In genomic region chr22:26642465-26643367, GRCh38 we compare ENCODE assay signal across 9 cellular contexts. TPM values are rescaled to one million over a fixed set of nuclear protein-coding genes. Genes with fewer than 3 reads are reported as not detected.
A peak's percentile ranks its signal among the peaks of the same experiment; 100 is the strongest.
DNase-seq lines count a peak whose midpoint lies in the region; ATAC-seq lines count a peak whose summit lies in the region.
"Had no signal": no experiment of that assay in that cellular context is flagged by ENCODE, and none has a peak within 500 bp of the region (broad histone marks: within the 10 kb centered on the region; RNA-seq: fewer than 3 reads in every experiment).

No MANE protein-coding gene starts in this region.

- H3K36me3 ChIP-seq in MG63 = no peaks in the 10 kb centered on the region

- ATAC-seq in GM18502 (IDR thresholded peaks at IDR 0.05; ENCODE audit: poor library complexity, unreplicated experiment) (peak; percentile 52), HG02798 (IDR thresholded peaks at IDR 0.05; ENCODE audit: poor library complexity, unreplicated experiment) (no peak)
- ATAC-seq: left colon had no signal

- H3K27me3 ChIP-seq in MG63 = peaks cover 4% of the 10 kb centered on the region

- no peak overlapping the region for H3K4me3 ChIP-seq in MG63

- no peaks in the 10 kb centered on the region for H3K9me3 ChIP-seq in MG63

- DNase-seq in UCSD-AML1 (lab: John Stamatoyannopoulos, UW; ENCODE audit: unreplicated experiment) (peak; percentile 88), astrocyte of the hippocampus (ENCODE audit: low read depth, low spot score) (peak; percentile 68), amygdala (lab: John Stamatoyannopoulos, UW) (no peak), ACHN (no peak), MG63 (no peak)
- DNase-seq in stimulated activated CD4-positive, alpha-beta T cell treated with anti-CD3 and anti-CD28 coated beads, Interleukin-12 subunit alpha, Interleukin-12 subunit beta, amount 100 ng/mL, for 24 hours (ENCODE audit: low read depth in 2 of 2) = peak; percentile 70 to 79

- in situ Hi-C loops in ACHN (cut with HindIII; ENCODE audit: low pct_ligation_motif_present, low pct_unique_long_range_greater_than_20kb, low sequenced_read_pairs) = no loop called here

RNA-seq across cellular contexts. Expression of gene MIAT, which starts 14.7 kb away (rescaled TPM):
- 0.33 TPM in 1 of 2 replicates, not detected in the other for total RNA-seq in MG63 (2014; rRNA removed; shearing (Covaris generic); ENCODE audit: low replicate concordance)

RNA-seq across cellular contexts. Expression of gene CRYBA4, which starts 21.0 kb away (rescaled TPM):
- total RNA-seq in MG63 (2014; rRNA removed; shearing (Covaris generic); ENCODE audit: low replicate concordance) = not detected in 2 replicates
- total RNA-seq: left colon had no signal

RNA-seq across cellular contexts. Expression of gene CRYBB1, which starts 24.9 kb away (rescaled TPM):
- not detected in 2 replicates for total RNA-seq in MG63 (2014; rRNA removed; shearing (Covaris generic); ENCODE audit: low replicate concordance)

RNA-seq across cellular contexts. Expression of gene TPST2, which starts 52.8 kb away (rescaled TPM):
- total RNA-seq in MG63 (2014; rRNA removed; shearing (Covaris generic); ENCODE audit: low replicate concordance) = 21.1 and 37.1 TPM in 2 replicates

Comparison
In these comparisons a context has a peak if more than half of its experiments do, and no peak if none do; other contexts are left out.
1. DNase-seq: peak in UCSD-AML1 (single experiment), astrocyte of the hippocampus (single experiment) and stimulated activated CD4-positive, alpha-beta T cell treated with anti-CD3 and anti-CD28 coated beads, Interleukin-12 subunit alpha, Interleukin-12 subunit beta, amount 100 ng/mL, for 24 hours (2 of 2); none in amygdala (0 of 56), ACHN (single experiment) and MG63 (single experiment).